8 cellular contexts compared by ENCODE assay signal in the genomic region with DNA sequence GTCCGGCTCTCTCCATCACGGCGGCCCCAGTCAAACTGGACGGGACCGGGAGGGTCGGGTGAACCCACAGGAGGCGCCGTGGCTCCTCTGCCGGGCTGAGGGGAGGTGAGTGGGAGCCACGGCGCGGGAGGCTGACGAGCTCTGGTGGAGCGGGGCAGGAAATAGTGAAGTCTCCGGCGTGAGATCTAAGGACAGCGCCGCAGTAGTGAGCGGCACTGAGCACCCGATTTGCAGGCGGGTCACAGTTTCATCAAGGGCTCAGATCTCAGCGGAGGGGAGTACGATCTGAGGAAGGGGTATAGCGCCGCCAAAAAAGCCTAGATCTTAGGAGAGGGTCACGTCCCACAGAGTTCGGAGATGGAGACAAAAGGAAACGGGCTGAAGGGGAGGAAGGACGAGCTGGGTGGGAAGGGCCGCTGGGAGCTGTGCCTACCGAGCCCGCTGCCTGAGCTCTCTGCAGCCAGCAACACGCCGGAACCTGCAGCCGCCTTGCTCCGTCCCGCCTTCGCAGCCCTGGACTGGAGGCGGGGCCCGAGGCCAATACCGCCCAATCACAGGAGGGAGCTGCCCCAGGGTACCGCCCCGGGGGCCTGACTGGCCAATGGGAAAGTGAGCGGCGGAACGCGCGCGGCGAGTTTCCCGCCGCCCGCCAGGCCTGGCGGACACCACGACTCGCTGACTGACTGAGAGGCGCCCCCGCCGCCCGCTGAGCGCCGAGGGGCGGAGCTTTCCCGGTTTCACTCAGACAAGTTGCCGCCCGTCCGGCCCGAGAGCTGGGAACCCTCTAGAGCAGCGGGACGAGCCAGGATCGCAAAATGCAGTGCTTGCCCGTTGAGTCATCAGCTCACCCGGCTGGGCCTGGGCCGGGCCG. TPM values are rescaled to one million over a fixed set of nuclear protein-coding genes. Genes with fewer than 3 reads are reported as not detected.
DNase-seq lines count a peak whose midpoint lies in the region; ATAC-seq and TF ChIP-seq lines count a peak whose summit lies in the region.

No MANE protein-coding gene starts in this region.

- TF ChIP-seq POLR2A in esophagus muscularis mucosa (IDR thresholded peaks at IDR 0.05; ENCODE audit: low read depth) = peak; percentile 56

- no peaks in the 10 kb centered on the region for H3K27me3 Mint-ChIP-seq in activated T-cell treated with anti-CD3 and anti-CD28 coated beads, Interleukin-2, amount 50 U/mL, for 72 hours (ENCODE audit: low read depth)

- no peaks in the 10 kb centered on the region for H3K9me3 Mint-ChIP-seq in activated T-cell treated with anti-CD3 and anti-CD28 coated beads, Interleukin-2, amount 50 U/mL, for 72 hours

- H3K36me3 ChIP-seq in DND-41 (ENCODE audit: insufficient read depth, low read length) (no peaks in the 10 kb centered on the region; the same call in 1 of the 2 replicates), KOPT-K1 (ENCODE audit: insufficient read depth, low read length) (no peaks in the 10 kb centered on the region), Panc1 (ENCODE audit: control insufficient read depth, insufficient read depth, low read length) (no peaks in the 10 kb centered on the region; the same call in 1 of the 2 replicates), esophagus muscularis mucosa (no peaks in the 10 kb centered on the region), muscle layer of duodenum (ENCODE audit: control insufficient read depth in 1 of 2, insufficient read depth in 2 of 2, low read length in 2 of 2) (no peaks in the 10 kb centered on the region)

- BruUV-seq in Panc1 (replicated peaks; lab: Mats Ljungman, UMichigan) = no TSS peak

- in situ Hi-C loops in Panc1 (cut with HindIII; ENCODE audit: low pct_unique_long_range_greater_than_20kb, low sequenced_read_pairs) = no loop called here

- POLR2A ChIA-PET in Panc1 (lab: Charles Lee) = interaction anchor here (0.5 to 1.1 kb wide), 6 partner anchors 9 to 168 kb away, joined by 3 to 14 read pairs (median 4); no protein-coding TSS in a partner anchor

- peak; percentile 93 for ATAC-seq in DND-41 (ENCODE audit: insufficient read depth, low read depth)
- peak; percentile 88 for ATAC-seq in GM21786 (IDR thresholded peaks at IDR 0.05; ENCODE audit: unreplicated experiment)
- peak; percentile 89 for ATAC-seq in Panc1
- ATAC-seq in activated T-cell treated with anti-CD3 and anti-CD28 coated beads, Interleukin-2, amount 50 U/mL, for 72 hours (replicated peaks in 1 of 2) = peak; percentile 95 to 97

- H3K27ac Mint-ChIP-seq in activated T-cell treated with anti-CD3 and anti-CD28 coated beads, Interleukin-2, amount 50 U/mL, for 72 hours = peak overlapping the region; percentile 86

- 0% methylated on average over 23 of the region's 75 CpGs for WGBS in esophagus muscularis mucosa

- peak overlapping the region; percentile 99 for H3K9ac ChIP-seq in DND-41 (ENCODE audit: low read depth, low read length)

- no peak for TF ChIP-seq EP300 in esophagus muscularis mucosa (IDR thresholded peaks at IDR 0.05)

- no peaks in the 10 kb centered on the region for H3K27me3 ChIP-seq in DND-41 (ENCODE audit: insufficient read depth, low read length, poor library complexity)
- H3K27me3 ChIP-seq in Panc1 (ENCODE audit: control insufficient read depth, insufficient read depth, low read length) = no peaks in the 10 kb centered on the region
- H3K27me3 ChIP-seq in esophagus muscularis mucosa = no peaks in the 10 kb centered on the region
- H3K27me3 ChIP-seq in muscle layer of duodenum (ENCODE audit: low read depth, low read length) = no peaks in the 10 kb centered on the region

- H3K4me3 Mint-ChIP-seq in activated T-cell treated with anti-CD3 and anti-CD28 coated beads, Interleukin-2, amount 50 U/mL, for 72 hours = peak overlapping the region; percentile 96 to 98

- H2AFZ ChIP-seq in DND-41 (ENCODE audit: low read depth, low read length) = peak overlapping the region; percentile 93

- H3K36me3 Mint-ChIP-seq in activated T-cell treated with anti-CD3 and anti-CD28 coated beads, Interleukin-2, amount 50 U/mL, for 72 hours (ENCODE audit: insufficient read depth in 2 of 2) = no peaks in the 10 kb centered on the region

- intact Hi-C loops in Panc1 (cut with micrococcal nuclease; ENCODE audit: unreplicated experiment) (no loop called here), esophagus muscularis mucosa (cut with DNase I) (no loop called here)

- CTCF ChIA-PET in Panc1 (lab: Charles Lee) = interaction anchor here (0.5 to 2.0 kb wide), 7 partner anchors 13 to 1362 kb away, joined by 3 to 12 read pairs (median 5); no protein-coding TSS in a partner anchor

- no peaks in the 10 kb centered on the region; the same call in 1 of the 2 replicates for H3K79me2 ChIP-seq in DND-41 (ENCODE audit: insufficient read depth, low read length)

- H3K27ac ChIP-seq in DND-41 (ENCODE audit: low read length) (peak overlapping the region; percentile 99), KOPT-K1 (ENCODE audit: low read depth, low read length, poor library complexity, severe bottlenecking) (peak overlapping the region; percentile 99), Panc1 (ENCODE audit: low read length) (peak overlapping the region; percentile 94), esophagus muscularis mucosa (replicated peaks in 1 of 4) (peak overlapping the region; percentile 96 to 99 (median 97)), muscle layer of duodenum (ENCODE audit: low read length) (peak overlapping the region; percentile 93)

- H3K4me1 ChIP-seq in DND-41 (ENCODE audit: insufficient read depth, low read length) (peaks cover 21% of the 10 kb centered on the region), Panc1 (ENCODE audit: control insufficient read depth, insufficient read depth, low read length) (peaks cover 18% of the 10 kb centered on the region), esophagus muscularis mucosa (peaks cover 18 to 25% (median 22%) of the 10 kb centered on the region in 4 donors), muscle layer of duodenum (ENCODE audit: control insufficient read depth in 1 of 2, insufficient read depth in 2 of 2, low read length in 2 of 2) (peaks cover 0 to 9% of the 10 kb centered on the region in 2 donors)

- no peaks in the 10 kb centered on the region for H4K20me1 ChIP-seq in DND-41 (ENCODE audit: insufficient read depth, low read length)

- peak; percentile 98 for DNase-seq in DND-41
- peak; percentile 88 for DNase-seq in Panc1 (ENCODE audit: low read depth, low spot score)
- DNase-seq in activated T-cell treated with anti-CD3 and anti-CD28 coated beads, Interleukin-2, amount 50 U/mL, for 72 hours = peak; percentile 97 to 98
- DNase-seq in esophagus muscularis mucosa (ENCODE audit: extremely low spot score) = peak; percentile 99
- peak; percentile 87 for DNase-seq in stimulated activated CD8-positive, alpha-beta memory T cell treated with anti-CD3 and anti-CD28 coated beads, Interleukin-7, amount 100 ng/mL, for 24 hours (ENCODE audit: low read depth)

- TF ChIP-seq CTCF in DND-41 (IDR thresholded peaks at IDR 0.05; ENCODE audit: borderline replicate concordance, extremely low read depth, low read length, poor library complexity, severe bottlenecking) (peak; percentile 14), Panc1 (IDR thresholded peaks at IDR 0.05) (no peak), esophagus muscularis mucosa (IDR thresholded peaks at IDR 0.05) (no peak)

- peak overlapping the region; percentile 95 for H3K4me2 ChIP-seq in DND-41 (ENCODE audit: insufficient read depth, low read length)

- H3K4me3 ChIP-seq in DND-41 (ENCODE audit: low read depth in 1 of 2, low read length in 2 of 2) = peak overlapping the region; percentile 80 to 85
- H3K4me3 ChIP-seq in Panc1 (ENCODE audit: low read depth in 2 of 2, low read length in 2 of 2) = peak overlapping the region; percentile 72 to 89
- H3K4me3 ChIP-seq in esophagus muscularis mucosa = peak overlapping the region; percentile 56 to 74 (median 62)
- H3K4me3 ChIP-seq in muscle layer of duodenum (ENCODE audit: low read depth in 1 of 2, low read length in 2 of 2) = peak overlapping the region; percentile 70

- H3K4me1 Mint-ChIP-seq in activated T-cell treated with anti-CD3 and anti-CD28 coated beads, Interleukin-2, amount 50 U/mL, for 72 hours (ENCODE audit: low read depth) = peaks cover 25% of the 10 kb centered on the region

- no peaks in the 10 kb centered on the region for H3K9me3 ChIP-seq in DND-41 (ENCODE audit: insufficient read depth, low read length, severe bottlenecking)
- no peaks in the 10 kb centered on the region for H3K9me3 ChIP-seq in KOPT-K1 (ENCODE audit: insufficient read depth, low read length, poor library complexity, severe bottlenecking)
- H3K9me3 ChIP-seq in Panc1 (ENCODE audit: control insufficient read depth, insufficient read depth, low read depth, low read length) = no peaks in the 10 kb centered on the region
- H3K9me3 ChIP-seq in esophagus muscularis mucosa = no peaks in the 10 kb centered on the region
- H3K9me3 ChIP-seq in muscle layer of duodenum (ENCODE audit: control insufficient read depth in 1 of 2, low read length in 2 of 2) = no peaks in the 10 kb centered on the region

RNA-seq across cellular contexts. Expression of a gene that starts 1.9 kb away (rescaled TPM):
- total RNA-seq in Panc1 (2021; ENCODE audit: unreplicated experiment) (188 TPM), esophagus muscularis mucosa (1 to 10 TPM in 1 of 4 donors, under 1 TPM in 1, not detected in 2; 0.33 to 1.7 TPM)
- 353 TPM for polyA plus RNA-seq in Panc1 (2012; ENCODE audit: insufficient read length)
- 1 to 10 TPM in 1 of 2 donors, under 1 TPM in 1; 0.86 to 2.2 TPM for total RNA-seq in activated T-cell treated with anti-CD3 and anti-CD28 coated beads, Interleukin-2, amount 50 U/mL, for 72 hours

RNA-seq across cellular contexts. Expression of a gene that starts 25.2 kb away (rescaled TPM):
- total RNA-seq in Panc1 (2021; ENCODE audit: unreplicated experiment) (41.9 TPM), esophagus muscularis mucosa (10 to 100 TPM in 3 of 4 donors, 1 to 10 TPM in 1; 9.6 to 16.5 (median 14.1) TPM)
- polyA plus RNA-seq in Panc1 (2012; ENCODE audit: insufficient read length) = 51.1 TPM
- total RNA-seq in activated T-cell treated with anti-CD3 and anti-CD28 coated beads, Interleukin-2, amount 50 U/mL, for 72 hours = 10 to 100 TPM; 54.8 to 55.5 TPM

RNA-seq across cellular contexts. Expression of a gene that starts 35.4 kb away (rescaled TPM):
- total RNA-seq in Panc1 (2021; ENCODE audit: unreplicated experiment) (29.7 TPM), esophagus muscularis mucosa (10 to 100 TPM in 1 of 4 donors, 1 to 10 TPM in 3; 7.5 to 17.0 (median 8.8) TPM)
- polyA plus RNA-seq in Panc1 (2012; ENCODE audit: insufficient read length) = 32.1 TPM
- total RNA-seq in activated T-cell treated with anti-CD3 and anti-CD28 coated beads, Interleukin-2, amount 50 U/mL, for 72 hours = 10 to 100 TPM; 10.9 to 11.9 TPM

RNA-seq across cellular contexts. Expression of a gene that starts 38.4 kb away (rescaled TPM):
- total RNA-seq in Panc1 (2021; ENCODE audit: unreplicated experiment) = 45.4 TPM
- 66.3 TPM for polyA plus RNA-seq in Panc1 (2012; ENCODE audit: insufficient read length)
- 10 to 100 TPM; 64.4 to 80.2 TPM for total RNA-seq in activated T-cell treated with anti-CD3 and anti-CD28 coated beads, Interleukin-2, amount 50 U/mL, for 72 hours
- total RNA-seq in esophagus muscularis mucosa = 10 to 100 TPM in 3 of 4 donors, 1 to 10 TPM in 1; 9.6 to 31.7 (median 20.8) TPM

RNA-seq across cellular contexts. Expression of a gene that starts 48.9 kb away (rescaled TPM):
- 5.2 TPM for total RNA-seq in Panc1 (2021; ENCODE audit: unreplicated experiment)
- 19.3 TPM for polyA plus RNA-seq in Panc1 (2012; ENCODE audit: insufficient read length)
- not detected for total RNA-seq in activated T-cell treated with anti-CD3 and anti-CD28 coated beads, Interleukin-2, amount 50 U/mL, for 72 hours
- not detected for total RNA-seq in esophagus muscularis mucosa

Comparison
In these comparisons a context has a peak if more than half of its experiments do, and no peak if none do; other contexts are left out.
1. Peak in every context shown above with its lines: DNase-seq, ATAC-seq, H3K4me3 ChIP-seq and H3K27ac ChIP-seq.
2. RNA of a gene that starts 1.9 kb away (total RNA-seq): 188 TPM in Panc1 (single experiment); 0.86 to 2.2 TPM in activated T-cell treated with anti-CD3 and anti-CD28 coated beads, Interleukin-2, amount 50 U/mL, for 72 hours and 0.33 to 1.7 TPM in esophagus muscularis mucosa; every median in the first group is over 10 times any median in the second.